Comparison of ENCODE assay signal across 20 cellular contexts in genomic region chr12:100953217-100953616, GRCh38.
DNase-seq lines count a peak whose midpoint lies in the region; ATAC-seq and TF ChIP-seq lines count a peak whose summit lies in the region.
"Had no signal": no experiment of that assay in that cellular context is flagged by ENCODE, and none has a peak within 500 bp of the region (broad histone marks: within the 10 kb centered on the region; RNA-seq: fewer than 3 reads in every experiment).

No MANE protein-coding gene starts in this region.

- ATAC-seq in SK-N-SH treated with all-trans-retinoic acid at 6 μM for 48 hours (peak; percentile 40), GM18868 (IDR thresholded peaks at IDR 0.05; ENCODE audit: unreplicated experiment) (no peak), GM18498 (IDR thresholded peaks at IDR 0.05; ENCODE audit: unreplicated experiment) (no peak)
- ATAC-seq: A549; activated T-helper 17 cell treated with anti-CD3 and anti-CD28 coated beads, Interleukin-2, amount 50 U/mL, for 72 hours; natural killer cell treated with Interleukin-12 subunit alpha and Interleukin-12 subunit beta and Interleukin-15 and Interleukin-18, amount 100 ng/mL, for 72 hours had no signal

- H3K4me3 ChIP-seq in HUES48 (ENCODE audit: low read depth, low read length) (peak overlapping the region; percentile 37; the same call in 1 of the 2 replicates), iPS-15b (ENCODE audit: low read depth, low read length) (no peak overlapping the region)
- H3K4me3 ChIP-seq: A549, dorsolateral prefrontal cortex had no signal

- peaks cover 53% of the 10 kb centered on the region for H3K4me1 ChIP-seq in HUES48 (ENCODE audit: control insufficient read depth, insufficient read depth, low read length)
- peaks cover 28% of the 10 kb centered on the region for H3K4me1 ChIP-seq in iPS-15b (ENCODE audit: control insufficient read depth, insufficient read depth, low read length)
- H3K4me1 ChIP-seq: A549 had no signal

- DNase-seq in DMS79 (lab: John Stamatoyannopoulos, UW) (peak; percentile 34), NCI-H82 treated with DMSO at 0.1 percent for 48 hours (lab: John Stamatoyannopoulos, UW; ENCODE audit: unreplicated experiment) (no peak)
- no peak for DNase-seq in stimulated activated CD4-positive, alpha-beta T cell treated with anti-CD3 and anti-CD28 coated beads, Interleukin-12 subunit alpha, Interleukin-12 subunit beta, amount 100 ng/mL, for 4 hours
- DNase-seq: aorta, dorsolateral prefrontal cortex, HFFc6, KG1, NCI-H1436, NCI-H2107, NCI-H510A treated with DMSO at 0.1 percent for 48 hours, T-helper 9 cell had no signal

- H3K36me3 ChIP-seq in HUES48 (ENCODE audit: control insufficient read depth, insufficient read depth, low read length) (no peaks in the 10 kb centered on the region), iPS-15b (ENCODE audit: control insufficient read depth, insufficient read depth, low read length) (no peaks in the 10 kb centered on the region)

- H3K9me3 ChIP-seq in HUES48 (ENCODE audit: control insufficient read depth, insufficient read depth, low read length) (no peaks in the 10 kb centered on the region), iPS-15b (ENCODE audit: control insufficient read depth, insufficient read depth, low read length) (no peaks in the 10 kb centered on the region)
- H3K9me3 ChIP-seq: A549 had no signal

- H3K27ac ChIP-seq in HUES48 (ENCODE audit: low read depth, low read length): peak overlapping the region; percentile 80
- H3K27ac ChIP-seq: A549, dorsolateral prefrontal cortex, RWPE1 had no signal

- H3K9ac ChIP-seq in HUES48 (ENCODE audit: low read depth, low read length) (no peak overlapping the region), iPS-15b (ENCODE audit: low read depth, low read length) (peak overlapping the region; percentile 28)

- no peaks in the 10 kb centered on the region for H3K27me3 ChIP-seq in HUES48 (ENCODE audit: control insufficient read depth, insufficient read depth, low read length)
- H3K27me3 ChIP-seq in iPS-15b (ENCODE audit: control insufficient read depth, insufficient read depth, low read length): no peaks in the 10 kb centered on the region
- H3K27me3 ChIP-seq: dorsolateral prefrontal cortex had no signal

TF ChIP-seq in SK-N-SH treated with all-trans-retinoic acid at 6 μM for 48 hours, 23 proteins besides CTCF, POLR2A, EP300 and RAD21:
- peak; percentile 20; the same call in 1 of the 2 replicates for TF ChIP-seq ISL1 (CRISPR knock-in tag; IDR thresholded peaks at IDR 0.05)
- no peak for TF ChIP-seq POU6F1 (CRISPR knock-in tag; IDR thresholded peaks at IDR 0.05; ENCODE audit: borderline replicate concordance, low read depth)
